9 cellular contexts compared by ENCODE assay signal in genomic region chr14:75247286-75247922, GRCh38. TPM values are rescaled to one million over a fixed set of nuclear protein-coding genes. Genes with fewer than 3 reads are reported as not detected.
A peak's percentile ranks its signal among the peaks of the same experiment; 100 is the strongest.
DNase-seq lines count a peak whose midpoint lies in the region; FAIRE-seq and TF ChIP-seq lines count a peak whose summit lies in the region.
"Had no signal": no experiment of that assay in that cellular context is flagged by ENCODE, and none has a peak within 500 bp of the region (broad histone marks: within the 10 kb centered on the region; RNA-seq: fewer than 3 reads in every experiment).

No MANE protein-coding gene starts in this region.

- no peak overlapping the region for H3K4me3 ChIP-seq in endothelial cell of umbilical vein (replicated peaks in 1 of 3; ENCODE audit: insufficient read depth in 1 of 3, low read depth in 1 of 3, low read length in 3 of 3)
- no peak overlapping the region for H3K4me3 ChIP-seq in foreskin fibroblast (ENCODE audit: low read depth in 1 of 2, low read length in 2 of 2)
- H3K4me3 ChIP-seq in MG63, result no peak overlapping the region

- peak; percentile 14 to 40 for DNase-seq in activated CD8-positive, alpha-beta memory T cell treated with anti-CD3 and anti-CD28 coated beads for 1 hour (ENCODE audit: extremely low read depth in 1 of 2, low read depth in 1 of 2)
- DNase-seq in endothelial cell of umbilical vein (ENCODE audit: low read depth, low spot score), result no peak
- DNase-seq in stimulated activated CD8-positive, alpha-beta memory T cell treated with anti-CD3 and anti-CD28 coated beads, Interleukin-2, amount 100 ng/mL, for 48 hours (ENCODE audit: low read depth in 2 of 2), result peak; percentile 51 to 57
- no peak for DNase-seq in cortex of kidney (lab: John Stamatoyannopoulos, UW)
- DNase-seq in Ammon's horn (ENCODE audit: low spot score), result no peak
- no peak for DNase-seq in foreskin fibroblast
- no peak for DNase-seq in MG63
- DNase-seq: NCI-H1930 had no signal

- no peaks in the 10 kb centered on the region for H3K9me3 Mint-ChIP-seq in IgD-negative memory B cell

- BruUV-seq in endothelial cell of umbilical vein (replicated peaks; lab: Mats Ljungman, UMichigan), result no TSS peak

- peak; percentile 55 for FAIRE-seq in endothelial cell of umbilical vein (lab: Jason Lieb, UNC)

- peaks cover 12% of the 10 kb centered on the region for H3K4me1 ChIP-seq in endothelial cell of umbilical vein (ENCODE audit: control insufficient read depth, extremely low read depth, insufficient read depth, low read length)

- H3K9me1 ChIP-seq in endothelial cell of umbilical vein (replicated peaks; ENCODE audit: control insufficient read depth, extremely low read depth, insufficient read depth, low read length), result no peaks in the 10 kb centered on the region

- H2AFZ ChIP-seq in endothelial cell of umbilical vein (ENCODE audit: low read depth, low read length), result peak overlapping the region; percentile 76

- TF ChIP-seq POLR2A in endothelial cell of umbilical vein (IDR thresholded peaks at IDR 0.05; ENCODE audit: low read depth, low read length), result no peak

- POLR2A ChIA-PET in endothelial cell of umbilical vein (lab: Charles Lee), result no interaction called here

- no peak for TF ChIP-seq CTCF in endothelial cell of umbilical vein (IDR thresholded peaks at IDR 0.05; ENCODE audit: extremely low read depth in 1 of 2, insufficient read depth in 1 of 2, low read depth in 1 of 2, low read length in 2 of 2)
- TF ChIP-seq CTCF in foreskin fibroblast (IDR thresholded peaks at IDR 0.05; ENCODE audit: low read depth, low read length), result no peak

- H3K27me3 Mint-ChIP-seq in IgD-negative memory B cell, result peaks cover 7% of the 10 kb centered on the region

- H3K27ac Mint-ChIP-seq in IgD-negative memory B cell, result peak overlapping the region; percentile 4 to 81 (median 28)

- no peaks in the 10 kb centered on the region for H3K9me3 ChIP-seq in endothelial cell of umbilical vein (replicated peaks; ENCODE audit: control insufficient read depth, insufficient read depth, low read length)
- H3K9me3 ChIP-seq in MG63, result no peaks in the 10 kb centered on the region

- peak overlapping the region in 3 of 4 donors; percentile 51 to 71 (median 63) for H3K4me3 Mint-ChIP-seq in IgD-negative memory B cell

- H3K79me2 ChIP-seq in endothelial cell of umbilical vein (ENCODE audit: control insufficient read depth, insufficient read depth, low read length), result no peaks in the 10 kb centered on the region

- H3K36me3 Mint-ChIP-seq in IgD-negative memory B cell, result peaks cover 4% of the 10 kb centered on the region

- H3K4me1 Mint-ChIP-seq in IgD-negative memory B cell, result peaks cover 18 to 22% (median 21%) of the 10 kb centered on the region in 3 donors

- peak overlapping the region; percentile 12 for H3K4me2 ChIP-seq in endothelial cell of umbilical vein (ENCODE audit: insufficient read depth, low read length)

- intact Hi-C loops in endothelial cell of umbilical vein (cut with micrococcal nuclease), result no loop called here

- H4K20me1 ChIP-seq in endothelial cell of umbilical vein (replicated peaks; ENCODE audit: control insufficient read depth, extremely low read depth, insufficient read depth, low read length), result no peaks in the 10 kb centered on the region

- H3K36me3 ChIP-seq in endothelial cell of umbilical vein (ENCODE audit: control insufficient read depth in 2 of 2, extremely low read depth in 1 of 2, insufficient read depth in 2 of 2, low read length in 2 of 2) (no peaks in the 10 kb centered on the region), MG63 (no peaks in the 10 kb centered on the region)

- H3K27me3 ChIP-seq in endothelial cell of umbilical vein (ENCODE audit: control insufficient read depth in 2 of 2, insufficient read depth in 2 of 2, low read length in 2 of 2), result no peaks in the 10 kb centered on the region
- no peaks in the 10 kb centered on the region for H3K27me3 ChIP-seq in MG63

- H3K9ac ChIP-seq in endothelial cell of umbilical vein (replicated peaks; ENCODE audit: extremely low read depth, insufficient read depth, low read length), result no peak overlapping the region

- dilution Hi-C loops in endothelial cell of umbilical vein (cut with MboI; ENCODE audit: extremely low pct_ligation_motif_present, low sequenced_read_pairs), result no loop called here

- CTCF ChIA-PET in endothelial cell of umbilical vein (lab: Charles Lee), result interaction anchor here (0.9 to 1.9 kb wide), 4 partner anchors 9 to 49 kb away, joined by 3 to 4 read pairs (median 4); no protein-coding TSS in a partner anchor

- H3K27ac ChIP-seq in endothelial cell of umbilical vein (ENCODE audit: insufficient read depth, low read depth, low read length), result no peak overlapping the region

TF ChIP-seq in endothelial cell of umbilical vein, 7 proteins besides CTCF, POLR2A, EP300 and RAD21:
- TF ChIP-seq GATA2 (IDR thresholded peaks at IDR 0.05; ENCODE audit: insufficient read depth, insufficient read length, low read depth, low read length), result no peak

RNA-seq across cellular contexts. Expression of gene FOS, which starts 31.2 kb away (rescaled TPM):
- polyA plus RNA-seq in IgD-negative memory B cell, result 487 TPM
- 9.2 and 63.2 TPM in 2 replicates for total RNA-seq in endothelial cell of umbilical vein
- polyA plus RNA-seq in endothelial cell of umbilical vein, result 41.6 and 55.6 TPM in 2 replicates
- polyA plus RNA-seq in endothelial cell of umbilical vein (2011; cell fraction: cytosol; rRNA removed), result 26.6 and 60.9 TPM in 2 replicates
- 187 and 302 TPM in 2 replicates for polyA plus RNA-seq in endothelial cell of umbilical vein (2011; cell fraction: nucleus; rRNA removed)
- 1.9 and 7.0 TPM in 2 replicates for polyA plus RNA-seq in endothelial cell of umbilical vein (2012)
- polyA minus RNA-seq in endothelial cell of umbilical vein, result 38.7 and 58.4 TPM in 2 replicates
- polyA minus RNA-seq in endothelial cell of umbilical vein (2011; cell fraction: cytosol; rRNA and poly(A)+ RNA removed), result 55.3 TPM
- 149 and 293 TPM in 2 replicates for polyA minus RNA-seq in endothelial cell of umbilical vein (2011; cell fraction: nucleus; rRNA and poly(A)+ RNA removed)
- 1.1 and 6.6 TPM in 2 replicates for total RNA-seq in MG63 (2014; rRNA removed; shearing (Covaris generic); ENCODE audit: low replicate concordance)

Comparison
In these comparisons a context has a peak if more than half of its experiments do, and no peak if none do; other contexts are left out.
1. DNase-seq: peak in activated CD8-positive, alpha-beta memory T cell treated with anti-CD3 and anti-CD28 coated beads for 1 hour (2 of 2) and stimulated activated CD8-positive, alpha-beta memory T cell treated with anti-CD3 and anti-CD28 coated beads, Interleukin-2, amount 100 ng/mL, for 48 hours (2 of 2); none in endothelial cell of umbilical vein (single experiment), cortex of kidney (single experiment), Ammon's horn (single experiment), foreskin fibroblast (0 of 2) and MG63 (single experiment).